ENCODE assay signal across 8 cellular contexts in the genomic region with DNA sequence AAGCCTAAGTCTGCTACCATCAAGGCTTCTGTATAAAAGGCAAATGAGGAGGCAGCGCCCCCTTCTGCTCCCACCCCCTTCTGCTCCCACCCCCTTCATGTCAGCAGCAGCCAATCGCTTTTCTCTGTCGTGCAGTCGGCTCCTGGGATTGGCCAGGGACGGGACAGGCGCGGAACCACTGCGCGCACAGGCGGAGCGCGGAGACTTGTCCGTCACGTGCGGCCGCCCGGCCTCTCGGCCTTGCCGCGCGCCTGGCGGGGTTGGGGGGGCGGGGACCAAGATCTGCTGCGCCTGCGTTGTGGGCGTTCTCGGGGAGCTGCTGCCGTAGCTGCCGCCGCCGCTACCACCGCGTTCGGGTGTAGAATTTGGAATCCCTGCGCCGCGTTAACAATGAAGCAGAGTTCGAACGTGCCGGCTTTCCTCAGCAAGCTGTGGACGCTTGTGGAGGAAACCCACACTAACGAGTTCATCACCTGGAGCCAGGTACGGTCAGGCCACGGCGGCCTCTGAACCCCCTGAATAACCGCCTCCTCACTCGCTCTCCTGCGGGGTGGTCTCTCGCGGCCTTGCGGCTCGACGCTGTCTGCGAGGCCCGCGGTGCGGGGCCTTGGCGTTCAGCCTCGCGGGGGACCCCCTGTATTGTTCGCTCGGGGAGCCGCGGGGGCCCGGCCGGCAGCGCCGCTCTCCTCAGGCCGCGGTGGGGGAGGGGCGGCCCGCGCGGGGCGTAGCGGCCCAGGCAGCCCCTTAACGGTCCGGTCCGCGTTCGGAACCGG. TPM values are rescaled to one million over a fixed set of nuclear protein-coding genes. Genes with fewer than 3 reads are reported as not detected.
DNase-seq lines count a peak whose midpoint lies in the region; ATAC-seq, FAIRE-seq and TF ChIP-seq lines count a peak whose summit lies in the region.

A gene with protein sequence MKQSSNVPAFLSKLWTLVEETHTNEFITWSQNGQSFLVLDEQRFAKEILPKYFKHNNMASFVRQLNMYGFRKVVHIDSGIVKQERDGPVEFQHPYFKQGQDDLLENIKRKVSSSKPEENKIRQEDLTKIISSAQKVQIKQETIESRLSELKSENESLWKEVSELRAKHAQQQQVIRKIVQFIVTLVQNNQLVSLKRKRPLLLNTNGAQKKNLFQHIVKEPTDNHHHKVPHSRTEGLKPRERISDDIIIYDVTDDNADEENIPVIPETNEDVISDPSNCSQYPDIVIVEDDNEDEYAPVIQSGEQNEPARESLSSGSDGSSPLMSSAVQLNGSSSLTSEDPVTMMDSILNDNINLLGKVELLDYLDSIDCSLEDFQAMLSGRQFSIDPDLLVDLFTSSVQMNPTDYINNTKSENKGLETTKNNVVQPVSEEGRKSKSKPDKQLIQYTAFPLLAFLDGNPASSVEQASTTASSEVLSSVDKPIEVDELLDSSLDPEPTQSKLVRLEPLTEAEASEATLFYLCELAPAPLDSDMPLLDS (plus strand): TSS at position 305 of the 773 bp plus-strand sequence. CDS start 86 bp downstream, at position 391.

- no peaks in the 10 kb centered on the region for H3K36me3 ChIP-seq in psoas muscle (ENCODE audit: insufficient read depth in 1 of 2, low read depth in 1 of 2)

- WGBS in psoas muscle, 3 donors = 0 to 1% (median 0%) methylated on average over 45 to 82 of the region's 82 CpGs

- TF ChIP-seq CTCF in GM13976 (IDR thresholded peaks at IDR 0.05; ENCODE audit: borderline replicate concordance, control extremely low read depth, extremely low read depth, insufficient read depth, missing control alignments) = no peak
- peak; percentile 22 for TF ChIP-seq CTCF in psoas muscle (IDR thresholded peaks at IDR 0.05)

- in situ Hi-C loops in GM13976 (cut with MboI; ENCODE audit: low sequenced_read_pairs, unreplicated experiment) = no loop called here

- ATAC-seq in HG02870 (IDR thresholded peaks at IDR 0.05; ENCODE audit: unreplicated experiment) (peak; percentile 96), left ventricle myocardium superior (peak; percentile 99), psoas muscle (peak; percentile 92 to 99 (median 96))

- peak; percentile 92 for DNase-seq in GM13976 (ENCODE audit: low spot score)
- peak; percentile 98 for DNase-seq in NCI-H146 treated with DMSO at 0.1 percent for 48 hours (lab: John Stamatoyannopoulos, UW; ENCODE audit: unreplicated experiment)
- DNase-seq in amygdala (lab: John Stamatoyannopoulos, UW) = peak; percentile 60 to 99 (median 96)
- peak; percentile 97 for DNase-seq in left ventricle myocardium superior
- peak; percentile 96 to 98 for DNase-seq in psoas muscle
- peak; percentile 96 for DNase-seq in urothelium cell line (ENCODE audit: low spot score)

- H3K27me3 ChIP-seq in psoas muscle (ENCODE audit: insufficient read depth in 3 of 3, low read length in 2 of 3) = no peaks in the 10 kb centered on the region

- intact Hi-C loops in T-helper 1 cell treated with Interleukin-12 subunit alpha and Interleukin-12 subunit beta and Interleukin-4 antibody, amounts not matched to agents 30 ng/mL and 1 ng/mL, for 36 hours (cut with micrococcal nuclease) = loop anchor here (1.0 to 10.0 kb wide), 8 partner anchors 9 to 1065 kb away; partner anchors contain the start of genes PKIB, SERINC1 and TBC1D32
- intact Hi-C loops in left ventricle myocardium superior (cut with micrococcal nuclease) = loop anchor here (10.0 kb wide), 1 partner anchor 55 kb away; no protein-coding TSS in a partner anchor
- intact Hi-C loops in psoas muscle (cut with DNase I) = loop anchor here (5.0 kb wide), 3 partner anchors 58 to 83 kb away; no protein-coding TSS in a partner anchor

- H3K4me3 ChIP-seq in psoas muscle = peak within 1 kb of the TSS; percentile 95

- no peaks in the 10 kb centered on the region for H3K9me3 ChIP-seq in psoas muscle

- peak; percentile 87 for FAIRE-seq in urothelium cell line (lab: Jason Lieb, UNC)

- H3K4me1 ChIP-seq in psoas muscle = peaks cover 25% of the 10 kb centered on the region

- H3K27ac ChIP-seq in psoas muscle = peak within 1 kb of the TSS; percentile 96

RNA-seq across cellular contexts. Expression of the gene that starts here (rescaled TPM):
- 10.6 and 12.6 TPM in 2 replicates for total RNA-seq in T-helper 1 cell treated with Interleukin-12 subunit alpha and Interleukin-12 subunit beta and Interleukin-4 antibody, amounts not matched to agents 30 ng/mL and 1 ng/mL, for 36 hours
- total RNA-seq in left ventricle myocardium superior (27.5 TPM), psoas muscle (10 to 100 TPM; 17.9 to 58.2 (median 21.7) TPM)
- 10 to 100 TPM in 2 of 3 donors, 1 to 10 TPM in 1; 7.0 to 51.4 (median 23.8) TPM for polyA plus RNA-seq in psoas muscle

Comparison
In these comparisons a context has a peak if more than half of its experiments do, and no peak if none do; other contexts are left out.
1. Peak in every context shown above with its lines: DNase-seq, ATAC-seq, H3K4me3 ChIP-seq and H3K27ac ChIP-seq.